ENCODE assay signal across 8 cellular contexts in the genomic region with DNA sequence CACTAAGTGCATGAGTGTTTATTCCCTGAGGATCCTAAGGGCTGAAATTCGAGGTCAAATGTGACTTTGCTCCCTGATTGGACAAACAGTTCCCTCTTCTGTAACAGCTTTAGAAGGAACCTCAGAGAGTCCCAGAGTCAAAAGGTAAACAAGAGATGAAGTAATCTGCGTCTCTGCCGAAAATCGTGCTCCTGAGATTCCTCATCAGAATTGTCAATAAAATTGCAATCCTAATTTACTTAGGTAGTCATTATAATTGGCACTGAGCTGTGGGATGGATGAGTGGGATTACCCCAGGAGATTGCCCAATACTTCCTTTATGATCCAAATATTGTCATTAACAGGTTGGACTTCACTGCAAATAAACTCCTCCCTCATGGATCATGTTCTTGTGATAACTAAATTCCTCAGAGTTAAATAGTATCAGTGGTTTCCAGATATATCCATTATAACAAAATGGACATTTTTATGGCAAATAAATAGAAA. TPM values are rescaled to one million over a fixed set of nuclear protein-coding genes. Genes with fewer than 3 reads are reported as not detected.
A peak's percentile ranks its signal among the peaks of the same experiment; 100 is the strongest.
DNase-seq lines count a peak whose midpoint lies in the region; ATAC-seq, FAIRE-seq and TF ChIP-seq lines count a peak whose summit lies in the region.

No MANE protein-coding gene starts in this region.

- WGBS in liver: 8% methylated on average over 4 of the region's 4 CpGs

- no peaks in the 10 kb centered on the region for H3K9me3 ChIP-seq in liver (ENCODE audit: control insufficient read depth in 4 of 4, low read length in 3 of 4)

- peaks cover 35% of the 10 kb centered on the region for H3K4me1 Mint-ChIP-seq in stimulated activated naive CD8-positive, alpha-beta T cell treated with anti-CD3 and anti-CD28 coated beads, Interleukin-15, Interleukin-2, amounts not matched to agents 100 ng/mL and 50 ng/mL, for 24 hours (ENCODE audit: low read depth)
- peaks cover 33% of the 10 kb centered on the region for H3K4me1 Mint-ChIP-seq in activated naive CD8-positive, alpha-beta T cell treated with anti-CD3 and anti-CD28 coated beads for 36 hours

- H3K36me3 ChIP-seq in liver (ENCODE audit: control insufficient read depth in 4 of 4, insufficient read depth in 3 of 4, low read depth in 1 of 4, low read length in 3 of 4): no peaks in the 10 kb centered on the region

- peaks cover 8% of the 10 kb centered on the region for H3K36me3 Mint-ChIP-seq in stimulated activated naive CD8-positive, alpha-beta T cell treated with anti-CD3 and anti-CD28 coated beads, Interleukin-15, Interleukin-2, amounts not matched to agents 100 ng/mL and 50 ng/mL, for 24 hours (ENCODE audit: low read depth)
- peaks cover 2% of the 10 kb centered on the region for H3K36me3 Mint-ChIP-seq in activated naive CD8-positive, alpha-beta T cell treated with anti-CD3 and anti-CD28 coated beads for 36 hours

- no peak for ATAC-seq in stimulated activated naive CD8-positive, alpha-beta T cell treated with anti-CD3 and anti-CD28 coated beads, Interleukin-15, Interleukin-2, amounts not matched to agents 100 U/mL and 50 U/mL, for 24 hours
- ATAC-seq in HG03342 (IDR thresholded peaks at IDR 0.05; ENCODE audit: unreplicated experiment) (no peak), HG02759 (IDR thresholded peaks at IDR 0.05; ENCODE audit: unreplicated experiment) (no peak)

- no peaks in the 10 kb centered on the region for H3K27me3 ChIP-seq in liver (ENCODE audit: control insufficient read depth in 4 of 4, insufficient read depth in 4 of 4, low read length in 3 of 4)

- peaks cover 5 to 42% (median 33%) of the 10 kb centered on the region in 4 donors for H3K4me1 ChIP-seq in liver (ENCODE audit: control insufficient read depth in 4 of 4, insufficient read depth in 4 of 4, low read length in 3 of 4)

- peak overlapping the region; percentile 80 to 99 (median 98) for H3K4me3 ChIP-seq in liver (ENCODE audit: low read depth in 1 of 3, low read length in 3 of 3)

- FAIRE-seq in urothelium cell line (lab: Jason Lieb, UNC): no peak

- H3K27ac ChIP-seq in liver (ENCODE audit: low read depth in 1 of 2, low read length in 2 of 2): peak overlapping the region; percentile 89 to 93

- no peak for TF ChIP-seq RAD21 in liver (IDR thresholded peaks at IDR 0.05)

- H3K4me3 Mint-ChIP-seq in stimulated activated naive CD8-positive, alpha-beta T cell treated with anti-CD3 and anti-CD28 coated beads, Interleukin-15, Interleukin-2, amounts not matched to agents 100 ng/mL and 50 ng/mL, for 24 hours: peak overlapping the region; percentile 98
- H3K4me3 Mint-ChIP-seq in activated naive CD8-positive, alpha-beta T cell treated with anti-CD3 and anti-CD28 coated beads for 36 hours: peak overlapping the region; percentile 100

- H3K9ac ChIP-seq in liver (ENCODE audit: low read depth in 1 of 2, low read length in 2 of 2): peak overlapping the region; percentile 80 to 85

- DNase-seq in stimulated activated naive CD8-positive, alpha-beta T cell treated with anti-CD3 and anti-CD28 coated beads, Interleukin-15, Interleukin-2, amounts not matched to agents 100 U/mL and 50 U/mL, for 24 hours: no peak
- no peak for DNase-seq in activated naive CD8-positive, alpha-beta T cell treated with anti-CD3 and anti-CD28 coated beads for 36 hours
- DNase-seq in urothelium cell line (ENCODE audit: low spot score) (peak; percentile 14), cerebellum (ENCODE audit: low spot score) (no peak)

- no peaks in the 10 kb centered on the region for H3K27me3 Mint-ChIP-seq in stimulated activated naive CD8-positive, alpha-beta T cell treated with anti-CD3 and anti-CD28 coated beads, Interleukin-15, Interleukin-2, amounts not matched to agents 100 ng/mL and 50 ng/mL, for 24 hours
- H3K27me3 Mint-ChIP-seq in activated naive CD8-positive, alpha-beta T cell treated with anti-CD3 and anti-CD28 coated beads for 36 hours: no peaks in the 10 kb centered on the region

- H3K27ac Mint-ChIP-seq in stimulated activated naive CD8-positive, alpha-beta T cell treated with anti-CD3 and anti-CD28 coated beads, Interleukin-15, Interleukin-2, amounts not matched to agents 100 ng/mL and 50 ng/mL, for 24 hours: peak overlapping the region; percentile 99
- peak overlapping the region; percentile 99 for H3K27ac Mint-ChIP-seq in activated naive CD8-positive, alpha-beta T cell treated with anti-CD3 and anti-CD28 coated beads for 36 hours

- TF ChIP-seq CTCF in liver (IDR thresholded peaks at IDR 0.05; ENCODE audit: low read depth, low read length, missing input control): no peak

- H3K9me3 Mint-ChIP-seq in stimulated activated naive CD8-positive, alpha-beta T cell treated with anti-CD3 and anti-CD28 coated beads, Interleukin-15, Interleukin-2, amounts not matched to agents 100 ng/mL and 50 ng/mL, for 24 hours: no peaks in the 10 kb centered on the region
- H3K9me3 Mint-ChIP-seq in activated naive CD8-positive, alpha-beta T cell treated with anti-CD3 and anti-CD28 coated beads for 36 hours: peaks cover 2% of the 10 kb centered on the region

TF ChIP-seq in liver, 16 proteins besides CTCF, POLR2A, EP300 and RAD21:
- TF ChIP-seq FOXA2 (IDR thresholded peaks at IDR 0.05) (peak; percentile 37), JUND (IDR thresholded peaks at IDR 0.05) (no peak), HNF4A (conservative IDR thresholded peaks at IDR 0.05) (no peak)

RNA-seq across cellular contexts. Expression of gene SUCLG1, which starts 0.9 kb away (rescaled TPM):
- 10 to 100 TPM; 67.1 to 72.8 TPM for total RNA-seq in activated naive CD8-positive, alpha-beta T cell treated with anti-CD3 and anti-CD28 coated beads for 36 hours
- total RNA-seq in liver (100 to 1,000 TPM in 1 of 2 donors, 10 to 100 TPM in 1; 60.5 to 149 TPM), cerebellum (68.2 TPM)
- polyA plus RNA-seq in liver: 100 to 1,000 TPM; 101 to 138 TPM

RNA-seq across cellular contexts. Expression of gene DNAH6, which starts 56.3 kb away (rescaled TPM):
- total RNA-seq in activated naive CD8-positive, alpha-beta T cell treated with anti-CD3 and anti-CD28 coated beads for 36 hours: under 1 TPM; 0.21 to 0.54 TPM
- total RNA-seq in liver (1 to 10 TPM in 1 of 2 donors, under 1 TPM in 1; 0.47 to 1.6 TPM), cerebellum (9.5 TPM)
- under 1 TPM; 0.32 to 0.71 TPM for polyA plus RNA-seq in liver
